Comparison of ENCODE assay signal across 16 cellular contexts in genomic region chr4:185017964-185018772, GRCh38. TPM values are rescaled to one million over a fixed set of nuclear protein-coding genes. Genes with fewer than 3 reads are reported as not detected.
DNase-seq lines count a peak whose midpoint lies in the region; FAIRE-seq and TF ChIP-seq lines count a peak whose summit lies in the region.
"Had no signal": no experiment of that assay in that cellular context is flagged by ENCODE, and none has a peak within 500 bp of the region (broad histone marks: within the 10 kb centered on the region; RNA-seq: fewer than 3 reads in every experiment).

HELT (plus strand) TSS chr4:185018490; CDS start chr4:185018929, 439 bp downstream.

- intact Hi-C loops in kidney (cut with DNase I) = no loop called here

- peaks cover 90% of the 10 kb centered on the region for H3K27me3 Mint-ChIP-seq in T-helper 2 cell treated with Interferon-gamma antibody and Interleukin-4, amounts not matched to agents 5 μg/mL and 100 μg/mL, for 36 hours (ENCODE audit: low read depth)

- no peaks in the 10 kb centered on the region for H3K9me3 ChIP-seq in iPS-18a (ENCODE audit: control insufficient read depth, low read depth, low read length)
- H3K9me3 ChIP-seq in kidney (ENCODE audit: control insufficient read depth in 1 of 2, low read length in 2 of 2) = no peaks in the 10 kb centered on the region
- H3K9me3 ChIP-seq in small intestine (ENCODE audit: control insufficient read depth, low read depth) = no peaks in the 10 kb centered on the region
- H3K9me3 ChIP-seq: heart left ventricle, mucosa of descending colon had no signal

- peak within 1 kb of the TSS; percentile 49 for H3K27ac Mint-ChIP-seq in T-helper 2 cell treated with Interferon-gamma antibody and Interleukin-4, amounts not matched to agents 5 μg/mL and 100 μg/mL, for 36 hours

- peak; percentile 25 for DNase-seq in DMS53 treated with DMSO at 0.1 percent for 48 hours (lab: John Stamatoyannopoulos, UW; ENCODE audit: unreplicated experiment)
- no peak for DNase-seq in T-helper 2 cell treated with Interferon-gamma antibody and Interleukin-4, amounts not matched to agents 5 μg/mL and 100 μg/mL, for 36 hours (ENCODE audit: low spot score)
- DNase-seq in kidney = no peak
- no peak for DNase-seq in superior temporal gyrus (ENCODE audit: extremely low spot score)
- DNase-seq in GF-D8 (lab: John Stamatoyannopoulos, UW) = no peak
- no peak for DNase-seq in small intestine
- DNase-seq: amniotic stem cell, HCEC 1CT, heart left ventricle, mucosa of descending colon had no signal

- peak within 1 kb of the TSS; percentile 46 for H3K4me3 ChIP-seq in iPS-18a (ENCODE audit: low read length)
- H3K4me3 ChIP-seq in kidney (ENCODE audit: low read length in 2 of 2) = no peak within 1 kb of the TSS
- no peak within 1 kb of the TSS for H3K4me3 ChIP-seq in small intestine (ENCODE audit: low read depth in 1 of 2, low read length in 2 of 2)
- H3K4me3 ChIP-seq: mucosa of descending colon had no signal

- 2 to 4% (median 3%) methylated on average over 54 to 58 of the region's 58 CpGs for WGBS in small intestine, 3 donors

- peaks cover 32% of the 10 kb centered on the region for H3K4me1 ChIP-seq in iPS-18a (ENCODE audit: control insufficient read depth, low read depth, low read length)
- peaks cover 0 to 11% of the 10 kb centered on the region in 2 donors for H3K4me1 ChIP-seq in kidney (ENCODE audit: control insufficient read depth in 1 of 2, insufficient read depth in 1 of 2, low read depth in 1 of 2, low read length in 2 of 2)
- H3K4me1 ChIP-seq in small intestine (ENCODE audit: control insufficient read depth in 2 of 2, insufficient read depth in 1 of 2, low read depth in 1 of 2, low read length in 1 of 2) = no peaks in the 10 kb centered on the region

- H3K27ac ChIP-seq in 22Rv1 (peak within 1 kb of the TSS; percentile 46), iPS-18a (ENCODE audit: low read length) (no peak within 1 kb of the TSS), kidney (ENCODE audit: low read depth in 2 of 2, low read length in 2 of 2) (no peak within 1 kb of the TSS), small intestine (ENCODE audit: low read depth in 1 of 2, low read length in 1 of 2) (no peak within 1 kb of the TSS)
- H3K27ac ChIP-seq: heart left ventricle had no signal

- FAIRE-seq in kidney (lab: Jason Lieb, UNC) (no peak), small intestine (lab: Jason Lieb, UNC) (no peak)

- H3K27me3 ChIP-seq in iPS-18a (ENCODE audit: control insufficient read depth, insufficient read depth, low read length) = peaks cover 100% of the 10 kb centered on the region
- H3K27me3 ChIP-seq in small intestine (ENCODE audit: control insufficient read depth in 2 of 2, insufficient read depth in 2 of 2, low read length in 2 of 2) = peaks cover 46 to 56% of the 10 kb centered on the region in 2 donors

- H3K4me1 Mint-ChIP-seq in T-helper 2 cell treated with Interferon-gamma antibody and Interleukin-4, amounts not matched to agents 5 μg/mL and 100 μg/mL, for 36 hours (ENCODE audit: low read depth) = no peaks in the 10 kb centered on the region

- no peak within 1 kb of the TSS for H3K4me3 Mint-ChIP-seq in T-helper 2 cell treated with Interferon-gamma antibody and Interleukin-4, amounts not matched to agents 5 μg/mL and 100 μg/mL, for 36 hours

- no peaks in the 10 kb centered on the region for H3K36me3 ChIP-seq in iPS-18a (ENCODE audit: control insufficient read depth, low read depth, low read length)
- no peaks in the 10 kb centered on the region for H3K36me3 ChIP-seq in kidney (ENCODE audit: control insufficient read depth in 1 of 2, insufficient read depth in 2 of 2, low read length in 2 of 2)
- no peaks in the 10 kb centered on the region for H3K36me3 ChIP-seq in small intestine (ENCODE audit: control insufficient read depth in 2 of 2, insufficient read depth in 2 of 2, low read length in 2 of 2)
- H3K36me3 ChIP-seq: heart left ventricle had no signal

- no peaks in the 10 kb centered on the region for H3K36me3 Mint-ChIP-seq in T-helper 2 cell treated with Interferon-gamma antibody and Interleukin-4, amounts not matched to agents 5 μg/mL and 100 μg/mL, for 36 hours (ENCODE audit: low read depth)
- H3K36me3 Mint-ChIP-seq: CD14-positive monocyte had no signal

- no peaks in the 10 kb centered on the region for H3K9me3 Mint-ChIP-seq in T-helper 2 cell treated with Interferon-gamma antibody and Interleukin-4, amounts not matched to agents 5 μg/mL and 100 μg/mL, for 36 hours

- no peak for TF ChIP-seq CTCF in 22Rv1 (IDR thresholded peaks at IDR 0.05)
- no peak for TF ChIP-seq CTCF in kidney (IDR thresholded peaks at IDR 0.05; ENCODE audit: borderline replicate concordance, extremely low read depth, insufficient read depth)

- no peak within 1 kb of the TSS for H3K9ac ChIP-seq in iPS-18a (ENCODE audit: low read length)
- H3K9ac ChIP-seq in kidney (ENCODE audit: low read length in 2 of 2) = no peak within 1 kb of the TSS

RNA-seq across cellular contexts. Expression of gene HELT, which starts in this region (rescaled TPM):
- total RNA-seq in kidney = not detected
- polyA plus RNA-seq in kidney (ENCODE audit: insufficient read depth, low read depth, low replicate concordance) = 0.37 TPM
- polyA plus RNA-seq in small intestine = not detected
- total RNA-seq: heart left ventricle, LHCN-M2, mucosa of descending colon, sciatic nerve, urinary bladder had no signal
- polyA plus RNA-seq: CD14-positive monocyte, heart left ventricle, urinary bladder had no signal
